Comparison of ENCODE assay signal across 19 cellular contexts in the genomic region with DNA sequence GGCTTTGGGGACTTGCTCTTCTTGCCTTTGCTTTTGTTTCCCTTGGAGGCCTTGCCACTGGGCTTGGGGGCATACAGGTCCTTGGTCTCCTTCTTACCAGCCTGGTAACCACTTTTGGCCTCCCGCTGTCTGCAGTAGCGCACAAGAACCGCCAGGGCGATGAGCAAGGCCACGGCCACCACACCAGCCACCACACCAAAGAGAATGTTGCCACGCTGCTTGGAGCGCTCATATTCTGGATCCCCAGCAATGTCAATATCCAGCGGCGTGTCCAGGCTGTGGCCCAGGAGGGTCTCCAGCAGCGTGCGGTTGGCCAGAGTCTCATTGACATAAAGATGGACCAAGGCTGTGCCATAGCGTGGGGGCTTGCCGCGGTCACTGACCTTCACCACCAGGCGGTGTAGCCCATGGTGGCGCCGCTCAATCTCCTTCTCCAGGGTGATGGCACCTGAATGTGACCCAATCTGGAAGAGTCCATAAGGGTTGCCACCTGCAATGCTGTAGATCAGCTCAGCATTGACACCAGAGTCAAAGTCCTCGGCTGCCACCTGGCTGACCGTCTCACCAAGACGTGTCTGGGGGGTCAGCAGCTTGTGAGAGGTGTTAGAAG. TPM values are rescaled to one million over a fixed set of nuclear protein-coding genes. Genes with fewer than 3 reads are reported as not detected.
"Had no signal": no experiment of that assay in that cellular context is flagged by ENCODE, and none has a peak within 500 bp of the region (broad histone marks: within the 10 kb centered on the region; RNA-seq: fewer than 3 reads in every experiment).

No MANE protein-coding gene starts in this region.

- H3K4me3 Mint-ChIP-seq: activated CD4-positive, alpha-beta T cell treated with anti-CD3 and anti-CD28 coated beads for 36 hours; effector memory CD8-positive, alpha-beta T cell; mesothelial cell of epicardium had no signal

- H3K4me1 ChIP-seq: adrenal gland, foreskin keratinocyte had no signal

- H3K27ac Mint-ChIP-seq: activated CD4-positive, alpha-beta T cell treated with anti-CD3 and anti-CD28 coated beads for 36 hours; activated naive CD4-positive, alpha-beta T cell treated with anti-CD3 and anti-CD28 coated beads, Interleukin-2, amount 50 U/mL, for 72 hours; effector memory CD8-positive, alpha-beta T cell; mesothelial cell of epicardium had no signal

- H3K27ac ChIP-seq: adrenal gland, foreskin keratinocyte, right atrium auricular region had no signal

- H3K4me1 Mint-ChIP-seq: activated CD4-positive, alpha-beta T cell treated with anti-CD3 and anti-CD28 coated beads for 36 hours had no signal

- H3K27me3 ChIP-seq: adrenal gland, right atrium auricular region, thyroid gland had no signal

- H3K9me3 Mint-ChIP-seq: activated naive CD4-positive, alpha-beta T cell treated with anti-CD3 and anti-CD28 coated beads, Interleukin-2, amount 50 U/mL, for 72 hours; effector memory CD8-positive, alpha-beta T cell; mesothelial cell of epicardium had no signal

- H3K4me3 ChIP-seq: adrenal gland, lung, prostate gland, right atrium auricular region, thyroid gland had no signal

- H3K9me3 ChIP-seq: adrenal gland, prostate gland, right atrium auricular region, thyroid gland had no signal

- H3K36me3 ChIP-seq: adrenal gland, prostate gland had no signal

- DNase-seq: activated CD4-positive, alpha-beta T cell treated with anti-CD3 and anti-CD28 coated beads for 36 hours; activated CD4-positive, alpha-beta T cell treated with anti-CD3 and anti-CD28 coated beads, Interleukin-2, amount 50 U/mL, for 48 hours; activated gamma-delta T cell treated with Interleukin-2 at 50 U/mL for 16 hours; adrenal gland; caudate nucleus; effector memory CD8-positive, alpha-beta T cell; foreskin keratinocyte; hippocampal formation; islet precursor cell; stimulated activated CD4-positive, alpha-beta T cell treated with anti-CD3 and anti-CD28 coated beads, Interleukin-2, amount 100 ng/mL, for 24 hours; stimulated activated naive CD4-positive, alpha-beta T cell treated with Interleukin-2 at 50 U/mL for 16 hours; T1000; thyroid gland had no signal

- H3K36me3 Mint-ChIP-seq: activated naive CD4-positive, alpha-beta T cell treated with anti-CD3 and anti-CD28 coated beads, Interleukin-2, amount 50 U/mL, for 72 hours; mesothelial cell of epicardium had no signal

- ATAC-seq: activated CD4-positive, alpha-beta T cell treated with anti-CD3 and anti-CD28 coated beads for 36 hours; activated naive CD4-positive, alpha-beta T cell treated with anti-CD3 and anti-CD28 coated beads, Interleukin-2, amount 50 U/mL, for 72 hours; effector memory CD8-positive, alpha-beta T cell; foreskin keratinocyte had no signal

RNA-seq across cellular contexts. Expression of a gene that starts 14.5 kb away (rescaled TPM):
- total RNA-seq: activated CD4-positive, alpha-beta T cell treated with anti-CD3 and anti-CD28 coated beads for 36 hours; T-helper 1 cell treated with Interleukin-12 subunit alpha and Interleukin-12 subunit beta and Interleukin-4 antibody, amounts not matched to agents 30 ng/mL and 1 ng/mL, for 36 hours had no signal
